In the genomic region with DNA sequence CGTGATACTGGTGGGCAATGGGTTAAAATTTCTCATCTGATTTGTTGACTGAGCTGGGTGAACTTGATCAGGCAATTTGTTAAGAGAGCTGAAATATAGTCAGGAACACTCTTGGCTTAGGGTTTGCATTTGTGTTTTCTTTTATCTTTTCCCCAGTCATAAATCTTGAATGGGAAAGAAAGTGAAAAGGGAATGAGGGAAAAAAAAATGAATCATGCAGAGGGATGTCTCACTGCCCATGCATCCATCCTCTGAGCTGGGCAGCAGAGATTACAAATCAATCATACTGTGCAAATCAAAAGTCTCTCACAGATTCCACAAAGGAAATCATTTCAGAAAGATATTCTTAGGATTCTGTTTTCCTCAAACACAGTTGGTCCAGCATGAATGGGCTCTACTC, we compare ENCODE assay signal across 33 cellular contexts.
"Had no signal": no experiment of that assay in that cellular context is flagged by ENCODE, and none has a peak within 500 bp of the region (broad histone marks: within the 10 kb centered on the region; RNA-seq: fewer than 3 reads in every experiment).

No MANE protein-coding gene starts in this region.

- H3K27ac ChIP-seq: body of pancreas, SJCRH30 had no signal

- H3K27me3 ChIP-seq: ascending aorta, body of pancreas, MG63, SJCRH30 had no signal

- ATAC-seq: activated CD8-positive, alpha-beta T cell treated with anti-CD3 and anti-CD28 coated beads, Interleukin-2, amount 10 ng/mL, durations not matched to agents 7 days and 5 days; body of pancreas; Panc1; Right ventricle myocardium inferior; T-helper 17 cell; WTC11 had no signal

- H3K4me1 ChIP-seq: body of pancreas, SJCRH30 had no signal

- DNase-seq: activated CD4-positive, alpha-beta T cell treated with anti-CD3 and anti-CD28 coated beads for 48 hours; activated CD4-positive, alpha-beta T cell treated with anti-CD3 and anti-CD28 coated beads, Interleukin-2, amount 50 U/mL, for 4 hours; activated CD4-positive, CD25-positive, alpha-beta regulatory T cell treated with anti-CD3 and anti-CD28 coated beads, Interleukin-2, amount 50 U/mL, for 72 hours; activated CD8-positive, alpha-beta memory T cell treated with anti-CD3 and anti-CD28 coated beads, Interleukin-2, amount 50 U/mL, for 48 hours; activated CD8-positive, alpha-beta T cell treated with anti-CD3 and anti-CD28 coated beads, Interleukin-2, amount 10 ng/mL, durations not matched to agents 7 days and 5 days; activated effector memory CD4-positive, alpha-beta T cell treated with Interleukin-2 at 50 U/mL for 16 hours; activated naive CD4-positive, alpha-beta T cell; activated T-cell treated with anti-CD3 and anti-CD28 coated beads, Interleukin-2, amount 50 U/mL, for 24 hours; amniotic stem cell; body of pancreas; central memory CD4-positive, alpha-beta T cell; KG1; MG63; MV-4-11; NCI-H1092 treated with DMSO at 0.1 percent for 48 hours; NCI-H1417 treated with DMSO at 0.1 percent for 48 hours; NCI-H1694; NCI-H2029; NCI-H2107; NCI-H2171 treated with DMSO at 0.1 percent for 48 hours; NCI-H345; NCI-H510A; NCI-H526 treated with DMSO at 0.1 percent for 48 hours; NK-92 treated with Interleukin-12 subunit alpha and Interleukin-12 subunit beta, amount 100 ng/mL, for 24 hours; OCI-M1; RPMI8226; SJCRH30; T-helper 17 cell; T-helper 9 cell had no signal
